Comparison of ENCODE assay signal across 15 cellular contexts in the genomic region with DNA sequence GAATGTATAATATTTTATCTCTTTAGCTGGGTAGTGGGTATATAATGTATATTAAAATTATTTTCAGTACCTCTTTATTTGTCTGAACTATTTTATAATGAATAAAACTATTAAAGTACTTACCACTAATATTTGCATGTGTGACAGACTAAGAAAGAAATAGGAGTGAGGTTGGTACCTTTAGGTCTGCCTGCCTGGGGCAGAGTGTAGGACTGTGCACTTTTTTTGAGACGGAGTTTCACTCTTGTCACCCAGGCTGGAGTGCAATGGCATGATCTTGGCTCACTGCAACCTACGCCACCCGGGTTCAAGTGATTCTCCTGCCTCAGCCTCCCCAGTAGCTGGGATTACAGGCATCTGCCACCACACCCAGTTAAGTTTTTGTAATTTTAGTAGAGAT. TPM values are rescaled to one million over a fixed set of nuclear protein-coding genes. Genes with fewer than 3 reads are reported as not detected.
DNase-seq lines count a peak whose midpoint lies in the region; ATAC-seq lines count a peak whose summit lies in the region.
"Had no signal": no experiment of that assay in that cellular context is flagged by ENCODE, and none has a peak within 500 bp of the region (broad histone marks: within the 10 kb centered on the region; RNA-seq: fewer than 3 reads in every experiment).

No MANE protein-coding gene starts in this region.

- H3K36me3 Mint-ChIP-seq in immature natural killer cell, result peaks cover 0 to 3% (median 0%) of the 10 kb centered on the region in 3 donors

- H3K27me3 Mint-ChIP-seq in immature natural killer cell (ENCODE audit: low read depth in 3 of 3), result peaks cover 0 to 2% (median 2%) of the 10 kb centered on the region in 3 donors
- H3K27me3 Mint-ChIP-seq: activated naive CD8-positive, alpha-beta T cell treated with anti-CD3 and anti-CD28 coated beads for 36 hours; B cell had no signal

- ATAC-seq in GM18867 (IDR thresholded peaks at IDR 0.05; ENCODE audit: unreplicated experiment), result peak; percentile 56
- ATAC-seq in GM21528 (IDR thresholded peaks at IDR 0.05; ENCODE audit: low FRiP score, unreplicated experiment), result peak; percentile 53
- peak; percentile 44 for ATAC-seq in HG03064 (IDR thresholded peaks at IDR 0.05; ENCODE audit: low read depth, unreplicated experiment)
- ATAC-seq: right lobe of liver had no signal

- no peak for DNase-seq in immature natural killer cell
- no peak for DNase-seq in C1 segment of cervical spinal cord (lab: John Stamatoyannopoulos, UW)
- DNase-seq in DMS53 (lab: John Stamatoyannopoulos, UW), result no peak
- no peak for DNase-seq in OCI-M1 (lab: John Stamatoyannopoulos, UW)
- no peak for DNase-seq in NCI-H2107 (lab: John Stamatoyannopoulos, UW)
- DNase-seq: activated CD4-positive, alpha-beta T cell treated with anti-CD3 and anti-CD28 coated beads for 1 hour; activated naive CD8-positive, alpha-beta T cell treated with anti-CD3 and anti-CD28 coated beads for 36 hours; effector CD4-positive, alpha-beta T cell; NCI-H2081; NCI-H82; right lobe of liver had no signal

- H3K4me3 Mint-ChIP-seq in immature natural killer cell, result no peak overlapping the region
- H3K4me3 Mint-ChIP-seq: activated naive CD8-positive, alpha-beta T cell treated with anti-CD3 and anti-CD28 coated beads for 36 hours had no signal

- H3K27ac Mint-ChIP-seq in immature natural killer cell, result peak overlapping the region in 4 of 6 donors; percentile 12 to 76 (median 42)
- H3K27ac Mint-ChIP-seq: activated naive CD8-positive, alpha-beta T cell treated with anti-CD3 and anti-CD28 coated beads for 36 hours had no signal

- no peaks in the 10 kb centered on the region for H3K9me3 Mint-ChIP-seq in immature natural killer cell
- H3K9me3 Mint-ChIP-seq: activated naive CD8-positive, alpha-beta T cell treated with anti-CD3 and anti-CD28 coated beads for 36 hours had no signal

- peaks cover 86 to 95% of the 10 kb centered on the region in 2 donors for H3K4me1 Mint-ChIP-seq in immature natural killer cell

RNA-seq across cellular contexts. Expression of a gene that starts 18.8 kb away (rescaled TPM):
- polyA plus RNA-seq in immature natural killer cell, result 10 to 100 TPM; 21.2 to 35.0 (median 25.6) TPM
